In the genomic region with DNA sequence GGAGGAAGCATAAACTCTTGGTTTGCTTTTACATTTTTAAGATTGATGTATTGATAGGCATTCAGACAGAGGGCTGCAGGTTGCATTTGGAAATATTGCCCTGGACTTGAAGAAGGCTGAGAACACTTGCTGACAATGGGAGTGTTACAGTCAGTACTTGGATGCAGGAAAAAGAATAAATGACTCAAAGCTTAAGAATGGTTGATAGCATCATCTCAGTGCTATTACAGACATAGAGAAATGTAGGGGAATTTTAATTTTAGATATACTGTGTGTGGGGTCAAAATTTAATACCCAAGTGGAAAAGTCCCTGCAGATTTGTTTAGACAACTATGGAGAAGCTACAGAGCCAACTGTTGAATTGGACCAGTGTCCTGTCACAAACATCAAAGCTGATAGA, we compare ENCODE assay signal across 1 cellular context.
TF ChIP-seq lines count a peak whose summit lies in the region.

No MANE protein-coding gene starts in this region.

TF ChIP-seq in SK-N-SH, 30 proteins besides CTCF, POLR2A, EP300 and RAD21 (continued from another document):
- TF ChIP-seq, protein P1, sequence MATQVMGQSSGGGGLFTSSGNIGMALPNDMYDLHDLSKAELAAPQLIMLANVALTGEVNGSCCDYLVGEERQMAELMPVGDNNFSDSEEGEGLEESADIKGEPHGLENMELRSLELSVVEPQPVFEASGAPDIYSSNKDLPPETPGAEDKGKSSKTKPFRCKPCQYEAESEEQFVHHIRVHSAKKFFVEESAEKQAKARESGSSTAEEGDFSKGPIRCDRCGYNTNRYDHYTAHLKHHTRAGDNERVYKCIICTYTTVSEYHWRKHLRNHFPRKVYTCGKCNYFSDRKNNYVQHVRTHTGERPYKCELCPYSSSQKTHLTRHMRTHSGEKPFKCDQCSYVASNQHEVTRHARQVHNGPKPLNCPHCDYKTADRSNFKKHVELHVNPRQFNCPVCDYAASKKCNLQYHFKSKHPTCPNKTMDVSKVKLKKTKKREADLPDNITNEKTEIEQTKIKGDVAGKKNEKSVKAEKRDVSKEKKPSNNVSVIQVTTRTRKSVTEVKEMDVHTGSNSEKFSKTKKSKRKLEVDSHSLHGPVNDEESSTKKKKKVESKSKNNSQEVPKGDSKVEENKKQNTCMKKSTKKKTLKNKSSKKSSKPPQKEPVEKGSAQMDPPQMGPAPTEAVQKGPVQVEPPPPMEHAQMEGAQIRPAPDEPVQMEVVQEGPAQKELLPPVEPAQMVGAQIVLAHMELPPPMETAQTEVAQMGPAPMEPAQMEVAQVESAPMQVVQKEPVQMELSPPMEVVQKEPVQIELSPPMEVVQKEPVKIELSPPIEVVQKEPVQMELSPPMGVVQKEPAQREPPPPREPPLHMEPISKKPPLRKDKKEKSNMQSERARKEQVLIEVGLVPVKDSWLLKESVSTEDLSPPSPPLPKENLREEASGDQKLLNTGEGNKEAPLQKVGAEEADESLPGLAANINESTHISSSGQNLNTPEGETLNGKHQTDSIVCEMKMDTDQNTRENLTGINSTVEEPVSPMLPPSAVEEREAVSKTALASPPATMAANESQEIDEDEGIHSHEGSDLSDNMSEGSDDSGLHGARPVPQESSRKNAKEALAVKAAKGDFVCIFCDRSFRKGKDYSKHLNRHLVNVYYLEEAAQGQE (IDR thresholded peaks at IDR 0.05; ENCODE audit: low read depth, low read length) = no peak
- TF ChIP-seq RFX5 (IDR thresholded peaks at IDR 0.05; ENCODE audit: low read length) (no peak), SIN3A (IDR thresholded peaks at IDR 0.05; ENCODE audit: borderline replicate concordance, low read depth, low read length) (no peak), JUND (IDR thresholded peaks at IDR 0.05) (peak; percentile 80), TEAD4 (IDR thresholded peaks at IDR 0.05; ENCODE audit: borderline replicate concordance, insufficient read depth) (peak; percentile 67; the same call in 1 of the 2 replicates), FOSL2 (IDR thresholded peaks at IDR 0.05; ENCODE audit: borderline replicate concordance, low read depth) (peak; percentile 60), RXRA (IDR thresholded peaks at IDR 0.05; ENCODE audit: borderline replicate concordance, low read depth) (peak; percentile 23; the same call in 1 of the 2 replicates), PBX3 (IDR thresholded peaks at IDR 0.05) (peak; percentile 56), NFIC (IDR thresholded peaks at IDR 0.05; ENCODE audit: borderline replicate concordance) (peak; percentile 52; the same call in 1 of the 2 replicates)
